ENCODE assay signal across 9 cellular contexts in genomic region chr14:100383727-100384158, GRCh38. TPM values are rescaled to one million over a fixed set of nuclear protein-coding genes. Genes with fewer than 3 reads are reported as not detected.
DNase-seq lines count a peak whose midpoint lies in the region; ATAC-seq and TF ChIP-seq lines count a peak whose summit lies in the region.
"Had no signal": no experiment of that assay in that cellular context is flagged by ENCODE, and none has a peak within 500 bp of the region (broad histone marks: within the 10 kb centered on the region; RNA-seq: fewer than 3 reads in every experiment).

No MANE protein-coding gene starts in this region.

- peaks cover 17% of the 10 kb centered on the region for H3K4me1 ChIP-seq in mammary epithelial cell (ENCODE audit: insufficient read depth, low read length)

- H3K27me3 ChIP-seq in mammary epithelial cell (ENCODE audit: insufficient read depth, low read length): no peaks in the 10 kb centered on the region

- H3K4me3 ChIP-seq in mammary epithelial cell (replicated peaks in 1 of 3; ENCODE audit: insufficient read depth in 1 of 3, low read depth in 2 of 3, low read length in 3 of 3): no peak overlapping the region
- H3K4me3 ChIP-seq: SK-N-MC had no signal

- in situ Hi-C loops in mammary epithelial cell (cut with MboI; ENCODE audit: low sequenced_read_pairs in 2 of 2): loop anchor here in 1 of 2 donors (25.0 kb wide), 1 partner anchor 1279 kb away; no protein-coding TSS in a partner anchor

- 8% methylated on average over 8 of the region's 10 CpGs for WGBS in mammary epithelial cell (ENCODE audit: low coverage, missing lambda C conversion rate)

- H3K79me2 ChIP-seq in mammary epithelial cell (ENCODE audit: insufficient read depth, low read length): peaks cover 8% of the 10 kb centered on the region

- dilution Hi-C loops in mammary epithelial cell (cut with HindIII; ENCODE audit: low sequenced_read_pairs): no loop called here

- H3K9me3 ChIP-seq in mammary epithelial cell (replicated peaks; ENCODE audit: insufficient read depth, low read length): no peaks in the 10 kb centered on the region

- no peaks in the 10 kb centered on the region for H3K36me3 ChIP-seq in mammary epithelial cell (ENCODE audit: insufficient read depth, low read length)

- BruUV-seq in mammary epithelial cell (replicated peaks; lab: Mats Ljungman, UMichigan): no TSS peak

- H3K27ac ChIP-seq in VCaP (no peak overlapping the region), mammary epithelial cell (ENCODE audit: insufficient read depth, low read depth, low read length) (no peak overlapping the region)

- DNase-seq in COR-L47 (lab: John Stamatoyannopoulos, UW) (peak; percentile 77), NCI-H146 (lab: John Stamatoyannopoulos, UW) (peak; percentile 37), mammary epithelial cell (peak; percentile 35), kidney tubule cell (ENCODE audit: low spot score) (peak; percentile 67), cerebellar nuclear complex (lab: John Stamatoyannopoulos, UW) (no peak)
- DNase-seq in stimulated activated CD4-positive, alpha-beta T cell treated with anti-CD3 and anti-CD28 coated beads, Interleukin-4, amount 100 ng/mL, for 1 hour: peak; percentile 59

- H3K9ac ChIP-seq in mammary epithelial cell (ENCODE audit: insufficient read depth, low read length): no peak overlapping the region

- intact Hi-C loops in mammary epithelial cell (cut with micrococcal nuclease): loop anchor here (1.0 to 2.0 kb wide), 5 partner anchors 33 to 1282 kb away; partner anchors contain the start of gene MEG3

- no peak overlapping the region for H2AFZ ChIP-seq in mammary epithelial cell (ENCODE audit: low read depth, low read length)

- no peaks in the 10 kb centered on the region for H4K20me1 ChIP-seq in mammary epithelial cell (ENCODE audit: insufficient read depth, low read length)

- H3K4me2 ChIP-seq in mammary epithelial cell (ENCODE audit: insufficient read depth, low read depth, low read length): no peak overlapping the region

- CTCF ChIA-PET in mammary epithelial cell (lab: Charles Lee; ENCODE audit: low non-redundant PET): no interaction called here

- ATAC-seq in GM21529 (IDR thresholded peaks at IDR 0.05; ENCODE audit: unreplicated experiment): peak; percentile 89

- peak; percentile 90 for TF ChIP-seq CTCF in VCaP (conservative IDR thresholded peaks at IDR 0.05)
- peak; percentile 88 to 91 for TF ChIP-seq CTCF in mammary epithelial cell (conservative IDR thresholded peaks at IDR 0.05 in 1 of 2, IDR thresholded peaks at IDR 0.05 in 1 of 2; ENCODE audit: extremely low read depth in 1 of 2, insufficient read depth in 1 of 2, low read depth in 1 of 2, low read length in 2 of 2)

RNA-seq across cellular contexts. Expression of gene WDR25, which starts 7.5 kb away (rescaled TPM):
- total RNA-seq in mammary epithelial cell: 10 to 100 TPM; 12.3 to 14.0 TPM
- 7.2 TPM for polyA plus RNA-seq in mammary epithelial cell
- polyA minus RNA-seq in mammary epithelial cell: 6.9 TPM

Comparison
In these comparisons a context has a peak if more than half of its experiments do, and no peak if none do; other contexts are left out.
1. DNase-seq: peak in COR-L47 (single experiment), NCI-H146 (single experiment), mammary epithelial cell (single experiment), kidney tubule cell (single experiment) and stimulated activated CD4-positive, alpha-beta T cell treated with anti-CD3 and anti-CD28 coated beads, Interleukin-4, amount 100 ng/mL, for 1 hour (single experiment); none in cerebellar nuclear complex (0 of 2).